1 cellular context compared by ENCODE assay signal in genomic region chr11:86249307-86250098, GRCh38.
TF ChIP-seq lines count a peak whose summit lies in the region.

No MANE protein-coding gene starts in this region.

TF ChIP-seq in HepG2, 621 proteins besides CTCF, POLR2A, EP300 and RAD21:
- no peak for TF ChIP-seq SYNCRIP (IDR thresholded peaks at IDR 0.05; ENCODE audit: insufficient read depth, low read depth, low read length)
